In genomic region chr1:2392071-2392442, GRCh38 we compare ENCODE assay signal across 8 cellular contexts. TPM values are rescaled to one million over a fixed set of nuclear protein-coding genes. Genes with fewer than 3 reads are reported as not detected.
A peak's percentile ranks its signal among the peaks of the same experiment; 100 is the strongest.
DNase-seq lines count a peak whose midpoint lies in the region; ATAC-seq and TF ChIP-seq lines count a peak whose summit lies in the region.

No MANE protein-coding gene starts in this region.

- H3K27me3 Mint-ChIP-seq in activated naive CD8-positive, alpha-beta T cell treated with anti-CD3 and anti-CD28 coated beads for 36 hours = no peaks in the 10 kb centered on the region

- H3K27me3 ChIP-seq in heart right ventricle (no peaks in the 10 kb centered on the region), tibial artery (no peaks in the 10 kb centered on the region)

- peak overlapping the region; percentile 80 for H3K27ac Mint-ChIP-seq in activated naive CD8-positive, alpha-beta T cell treated with anti-CD3 and anti-CD28 coated beads for 36 hours

- TF ChIP-seq CTCF in heart right ventricle (IDR thresholded peaks at IDR 0.05) (no peak), tibial artery (IDR thresholded peaks at IDR 0.05) (no peak)

- H3K27ac ChIP-seq in heart right ventricle (peak overlapping the region; percentile 46 to 95 (median 92)), tibial artery (peak overlapping the region; percentile 74 to 89)

- peaks cover 37% of the 10 kb centered on the region for H3K4me1 Mint-ChIP-seq in activated naive CD8-positive, alpha-beta T cell treated with anti-CD3 and anti-CD28 coated beads for 36 hours

- ATAC-seq in heart right ventricle = no peak
- ATAC-seq in left ventricle myocardium superior = no peak
- peak; percentile 6 for ATAC-seq in left colon
- ATAC-seq in GM18502 (IDR thresholded peaks at IDR 0.05; ENCODE audit: poor library complexity, unreplicated experiment) = no peak

- peaks cover 17% of the 10 kb centered on the region for H3K36me3 Mint-ChIP-seq in activated naive CD8-positive, alpha-beta T cell treated with anti-CD3 and anti-CD28 coated beads for 36 hours

- H3K4me3 Mint-ChIP-seq in activated naive CD8-positive, alpha-beta T cell treated with anti-CD3 and anti-CD28 coated beads for 36 hours = peak overlapping the region; percentile 89

- intact Hi-C loops in heart right ventricle (cut with DNase I) = no loop called here
- intact Hi-C loops in left ventricle myocardium superior (cut with micrococcal nuclease) = no loop called here
- intact Hi-C loops in left colon (cut with DNase I, micrococcal nuclease) = no loop called here
- intact Hi-C loops in tibial artery (cut with DNase I; ENCODE audit: low total_unique reads) = loop anchor here (5.0 kb wide), 2 partner anchors 135 to 165 kb away; partner anchors contain the start of genes PANK4 and TNFRSF14

- WGBS in heart right ventricle, 2 donors = 0 to 1% methylated on average over 14 to 37 of the region's 37 CpGs

- no peaks in the 10 kb centered on the region for H3K9me3 ChIP-seq in heart right ventricle
- no peaks in the 10 kb centered on the region for H3K9me3 ChIP-seq in tibial artery

- H3K4me1 ChIP-seq in heart right ventricle (peaks cover 9 to 46% (median 31%) of the 10 kb centered on the region in 9 donors), tibial artery (peaks cover 4 to 45% (median 34%) of the 10 kb centered on the region in 4 donors)

- peaks cover 0 to 48% (median 16%) of the 10 kb centered on the region in 9 donors for H3K36me3 ChIP-seq in heart right ventricle
- peaks cover 13 to 49% (median 21%) of the 10 kb centered on the region in 3 donors for H3K36me3 ChIP-seq in tibial artery

- H3K9me3 Mint-ChIP-seq in activated naive CD8-positive, alpha-beta T cell treated with anti-CD3 and anti-CD28 coated beads for 36 hours = no peaks in the 10 kb centered on the region

- H3K4me3 ChIP-seq in heart right ventricle (peak overlapping the region; percentile 65 to 99 (median 94)), tibial artery (peak overlapping the region; percentile 87 to 99)

- DNase-seq in heart right ventricle (no peak), left ventricle myocardium superior (no peak), left colon (peak in 1 of 2 donors; percentile 43), tibial artery (no peak), SHP77 treated with DMSO at 0.1 percent for 48 hours (lab: John Stamatoyannopoulos, UW) (no peak)
- no peak for DNase-seq in activated naive CD8-positive, alpha-beta T cell treated with anti-CD3 and anti-CD28 coated beads for 36 hours
- DNase-seq in activated CD4-positive, alpha-beta T cell treated with anti-CD3 and anti-CD28 coated beads, Interleukin-2, amount 50 U/mL, for 4 hours = no peak

RNA-seq across cellular contexts. Expression of gene RER1, which starts 0.4 kb away (rescaled TPM):
- 100 to 1,000 TPM in 1 of 10 donors, 10 to 100 TPM in 9; 70.1 to 107 (median 84.1) TPM for total RNA-seq in heart right ventricle
- polyA plus RNA-seq in heart right ventricle = 10 to 100 TPM; 55.5 to 77.0 TPM
- 98.1 TPM for total RNA-seq in left ventricle myocardium superior
- total RNA-seq in activated naive CD8-positive, alpha-beta T cell treated with anti-CD3 and anti-CD28 coated beads for 36 hours = 100 to 1,000 TPM; 161 to 176 TPM
- total RNA-seq in left colon = 100 to 1,000 TPM; 191 to 221 TPM

RNA-seq across cellular contexts. Expression of gene MORN1, which starts 0.7 kb away (rescaled TPM):
- 1 to 10 TPM; 3.5 to 7.6 (median 5.7) TPM for total RNA-seq in heart right ventricle
- polyA plus RNA-seq in heart right ventricle = 1 to 10 TPM; 1.2 to 3.0 TPM
- 5.3 TPM for total RNA-seq in left ventricle myocardium superior
- total RNA-seq in activated naive CD8-positive, alpha-beta T cell treated with anti-CD3 and anti-CD28 coated beads for 36 hours = 1 to 10 TPM; 6.8 to 7.8 TPM
- total RNA-seq in left colon = 10 to 100 TPM; 11.0 to 15.2 TPM

RNA-seq across cellular contexts. Expression of gene PEX10, which starts 20.3 kb away (rescaled TPM):
- total RNA-seq in heart right ventricle = 10 to 100 TPM; 14.6 to 26.0 (median 18.6) TPM
- polyA plus RNA-seq in heart right ventricle = 10 to 100 TPM; 13.7 to 19.1 TPM
- total RNA-seq in left ventricle myocardium superior = 13.7 TPM
- 10 to 100 TPM; 21.5 to 23.7 TPM for total RNA-seq in activated naive CD8-positive, alpha-beta T cell treated with anti-CD3 and anti-CD28 coated beads for 36 hours
- total RNA-seq in left colon = 10 to 100 TPM; 17.8 to 19.9 TPM
